ENCODE assay signal across 8 cellular contexts in genomic region chr17:18256776-18257175, GRCh38. TPM values are rescaled to one million over a fixed set of nuclear protein-coding genes. Genes with fewer than 3 reads are reported as not detected.
A peak's percentile ranks its signal among the peaks of the same experiment; 100 is the strongest.
DNase-seq lines count a peak whose midpoint lies in the region; ATAC-seq and TF ChIP-seq lines count a peak whose summit lies in the region.
"Had no signal": no experiment of that assay in that cellular context is flagged by ENCODE, and none has a peak within 500 bp of the region (broad histone marks: within the 10 kb centered on the region; RNA-seq: fewer than 3 reads in every experiment).

No MANE protein-coding gene starts in this region.

- ATAC-seq in thoracic aorta (ENCODE audit: insufficient number of reproducible peaks, low FRiP score, low read depth) (no peak), HG03025 (IDR thresholded peaks at IDR 0.05; ENCODE audit: low FRiP score, unreplicated experiment) (no peak), GM21529 (IDR thresholded peaks at IDR 0.05; ENCODE audit: unreplicated experiment) (no peak)

- no peaks in the 10 kb centered on the region for H3K27me3 Mint-ChIP-seq in activated naive CD4-positive, alpha-beta T cell treated with anti-CD3 and anti-CD28 coated beads, Interleukin-2, amount 10 ng/mL, durations not matched to agents 7 days and 5 days
- H3K27me3 Mint-ChIP-seq: memory B cell had no signal

- H3K9me3 ChIP-seq in esophagus squamous epithelium (no peaks in the 10 kb centered on the region), thoracic aorta (no peaks in the 10 kb centered on the region)

- TF ChIP-seq POLR2A in esophagus squamous epithelium (IDR thresholded peaks at IDR 0.05) = no peak

- CTCF ChIA-PET in activated naive CD4-positive, alpha-beta T cell treated with anti-CD3 and anti-CD28 coated beads, Interleukin-2, amount 10 ng/mL, durations not matched to agents 7 days and 5 days (lab: Charles Lee) = interaction anchor here (1.5 kb wide), 1 partner anchor 8 kb away, joined by 3 read pairs; no protein-coding TSS in a partner anchor

- no peaks in the 10 kb centered on the region for H3K27me3 ChIP-seq in esophagus squamous epithelium
- no peaks in the 10 kb centered on the region for H3K27me3 ChIP-seq in thoracic aorta (replicated peaks; ENCODE audit: insufficient read depth)

- intact Hi-C loops in esophagus squamous epithelium (cut with DNase I) = no loop called here

- peak overlapping the region; percentile 19 for H3K27ac Mint-ChIP-seq in activated naive CD4-positive, alpha-beta T cell treated with anti-CD3 and anti-CD28 coated beads, Interleukin-2, amount 10 ng/mL, durations not matched to agents 7 days and 5 days
- H3K27ac Mint-ChIP-seq: memory B cell had no signal

- DNase-seq in activated naive CD4-positive, alpha-beta T cell treated with anti-CD3 and anti-CD28 coated beads, Interleukin-2, amount 10 ng/mL, durations not matched to agents 7 days and 5 days = no peak
- DNase-seq in activated naive CD4-positive, alpha-beta T cell treated with Interleukin-2 at 50 U/mL for 16 hours = no peak
- DNase-seq in esophagus squamous epithelium (lab: John Stamatoyannopoulos, UW) (no peak), thoracic aorta (ENCODE audit: low spot score) (no peak)
- DNase-seq: NCI-H187 had no signal

- 63 to 87% methylated on average over 1 to 3 of the region's 7 CpGs for WGBS in esophagus squamous epithelium, 2 donors

- peaks cover 41% of the 10 kb centered on the region for H3K4me1 Mint-ChIP-seq in activated naive CD4-positive, alpha-beta T cell treated with anti-CD3 and anti-CD28 coated beads, Interleukin-2, amount 10 ng/mL, durations not matched to agents 7 days and 5 days

- H3K36me3 Mint-ChIP-seq in activated naive CD4-positive, alpha-beta T cell treated with anti-CD3 and anti-CD28 coated beads, Interleukin-2, amount 10 ng/mL, durations not matched to agents 7 days and 5 days = peaks cover 26% of the 10 kb centered on the region

- peaks cover 33 to 51% (median 37%) of the 10 kb centered on the region in 3 donors for H3K36me3 ChIP-seq in esophagus squamous epithelium
- H3K36me3 ChIP-seq in thoracic aorta = peaks cover 41% of the 10 kb centered on the region

- H3K4me3 ChIP-seq in esophagus squamous epithelium (peak overlapping the region in 2 of 4 donors; percentile 84 to 96), thoracic aorta (peak overlapping the region; percentile 98)

- peaks cover 35 to 56% (median 35%) of the 10 kb centered on the region in 3 donors for H3K4me1 ChIP-seq in esophagus squamous epithelium
- peaks cover 23 to 33% of the 10 kb centered on the region in 2 donors for H3K4me1 ChIP-seq in thoracic aorta (ENCODE audit: control insufficient read depth in 1 of 2, low read depth in 2 of 2)

- no peaks in the 10 kb centered on the region for H3K9me3 Mint-ChIP-seq in activated naive CD4-positive, alpha-beta T cell treated with anti-CD3 and anti-CD28 coated beads, Interleukin-2, amount 10 ng/mL, durations not matched to agents 7 days and 5 days
- H3K9me3 Mint-ChIP-seq: memory B cell had no signal

- H3K27ac ChIP-seq in esophagus squamous epithelium (peak overlapping the region in 3 of 4 donors; percentile 96 to 99 (median 98)), thoracic aorta (peak overlapping the region in 1 of 2 donors; percentile 99)

- peak overlapping the region; percentile 99 for H3K4me3 Mint-ChIP-seq in activated naive CD4-positive, alpha-beta T cell treated with anti-CD3 and anti-CD28 coated beads, Interleukin-2, amount 10 ng/mL, durations not matched to agents 7 days and 5 days

- TF ChIP-seq CTCF in esophagus squamous epithelium (IDR thresholded peaks at IDR 0.05) (no peak), thoracic aorta (IDR thresholded peaks at IDR 0.05) (no peak)

RNA-seq across cellular contexts. Expression of gene FLII, which starts 1.8 kb away (rescaled TPM):
- 100 to 1,000 TPM; 190 to 344 (median 232) TPM for total RNA-seq in esophagus squamous epithelium
- total RNA-seq in thoracic aorta = 100 to 1,000 TPM; 309 to 312 TPM

RNA-seq across cellular contexts. Expression of gene MIEF2, which starts 3.7 kb away (rescaled TPM):
- total RNA-seq in esophagus squamous epithelium (10 to 100 TPM in 1 of 4 donors, 1 to 10 TPM in 3; 5.5 to 16.1 (median 8.9) TPM), thoracic aorta (10 to 100 TPM; 31.7 to 33.8 TPM)

RNA-seq across cellular contexts. Expression of gene LLGL1, which starts 31.3 kb away (rescaled TPM):
- total RNA-seq in esophagus squamous epithelium (10 to 100 TPM; 25.7 to 30.3 (median 28.0) TPM), thoracic aorta (10 to 100 TPM; 17.1 to 30.3 TPM)

RNA-seq across cellular contexts. Expression of gene TOP3A, which starts 58.0 kb away (rescaled TPM):
- total RNA-seq in esophagus squamous epithelium (10 to 100 TPM; 17.9 to 34.0 (median 21.1) TPM), thoracic aorta (10 to 100 TPM; 33.4 to 54.6 TPM)

RNA-seq across cellular contexts. Expression of gene SMCR8, which starts 58.3 kb away (rescaled TPM):
- total RNA-seq in esophagus squamous epithelium = 10 to 100 TPM; 10.9 to 13.0 (median 11.9) TPM
- total RNA-seq in thoracic aorta = 10 to 100 TPM; 12.6 to 21.5 TPM
